ENCODE assay signal across 11 cellular contexts in the genomic region with DNA sequence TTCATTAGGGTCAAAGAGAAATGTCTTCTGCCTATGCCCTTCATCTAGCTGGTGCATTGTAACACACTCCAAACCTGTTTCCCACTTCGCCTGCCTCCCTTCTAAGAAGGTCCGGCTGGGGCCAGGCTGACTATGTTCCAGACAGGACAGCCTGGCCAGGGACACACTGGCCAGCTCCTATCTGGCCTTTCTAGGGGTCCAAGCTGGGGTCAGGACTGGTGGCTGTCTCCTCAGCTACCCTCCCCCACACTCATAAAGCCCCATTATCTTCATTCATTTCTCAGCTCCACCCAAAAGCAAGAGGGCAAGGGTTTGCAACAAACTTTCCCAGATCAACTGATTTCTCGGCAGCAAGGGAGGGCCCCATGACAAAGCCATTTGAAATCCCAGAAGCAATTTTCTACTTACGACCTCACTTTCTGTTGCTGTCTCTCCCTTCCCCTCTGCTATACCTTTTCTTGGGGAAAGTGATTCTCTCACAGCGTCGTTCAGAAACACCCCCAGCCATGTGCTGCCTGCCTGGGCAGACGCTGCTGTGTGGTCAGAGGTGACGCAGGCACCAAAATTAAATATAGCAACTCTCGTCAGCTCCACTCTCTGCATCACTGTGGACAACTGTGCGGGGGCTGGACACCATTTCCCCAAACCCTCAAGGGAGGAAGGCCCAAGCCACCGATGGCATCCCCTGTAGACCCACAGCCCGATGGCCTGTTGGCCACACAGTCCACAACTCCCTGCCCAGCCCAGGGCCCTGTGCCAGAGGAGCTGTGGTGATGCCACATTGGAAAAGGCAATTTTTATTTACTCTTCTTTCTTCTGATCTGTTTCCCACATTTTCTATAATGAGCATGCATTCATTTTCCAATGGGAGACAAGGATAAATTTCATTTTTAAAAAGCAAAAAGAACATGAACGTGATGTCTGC. TPM values are rescaled to one million over a fixed set of nuclear protein-coding genes. Genes with fewer than 3 reads are reported as not detected.
DNase-seq lines count a peak whose midpoint lies in the region; ATAC-seq and TF ChIP-seq lines count a peak whose summit lies in the region.
"Had no signal": no experiment of that assay in that cellular context is flagged by ENCODE, and none has a peak within 500 bp of the region (broad histone marks: within the 10 kb centered on the region; RNA-seq: fewer than 3 reads in every experiment).

No MANE protein-coding gene starts in this region.

- no peaks in the 10 kb centered on the region for H3K36me3 Mint-ChIP-seq in glutamatergic neuron (ENCODE audit: unreplicated experiment)

- H3K27me3 ChIP-seq in prostate gland (replicated peaks; ENCODE audit: insufficient read depth) = no peaks in the 10 kb centered on the region

- TF ChIP-seq POLR2A in prostate gland (IDR thresholded peaks at IDR 0.05) = no peak

- no peaks in the 10 kb centered on the region for H3K9me3 ChIP-seq in prostate gland

- in situ Hi-C loops in KBM-7 (cut with MboI; ENCODE audit: low pct_unique_long_range_greater_than_20kb, low sequenced_read_pairs) = no loop called here

- ATAC-seq in GM18511 (IDR thresholded peaks at IDR 0.05; ENCODE audit: unreplicated experiment) (peak; percentile 56), GM21447 (IDR thresholded peaks at IDR 0.05; ENCODE audit: unreplicated experiment) (peak; percentile 46), HG03439 (IDR thresholded peaks at IDR 0.05; ENCODE audit: unreplicated experiment) (peak; percentile 52)

- H3K4me1 ChIP-seq in prostate gland (replicated peaks) = no peaks in the 10 kb centered on the region

- peak overlapping the region; percentile 9 for H3K4me3 Mint-ChIP-seq in glutamatergic neuron (ENCODE audit: unreplicated experiment)
- H3K4me3 Mint-ChIP-seq: nephron had no signal

- no peak overlapping the region for H3K4me3 ChIP-seq in prostate gland

- peaks cover 7% of the 10 kb centered on the region for H3K9me3 Mint-ChIP-seq in glutamatergic neuron (ENCODE audit: unreplicated experiment)
- H3K9me3 Mint-ChIP-seq: nephron had no signal

- peaks cover 16% of the 10 kb centered on the region for H3K4me1 Mint-ChIP-seq in glutamatergic neuron (ENCODE audit: low read depth, unreplicated experiment)

- no peak overlapping the region for H3K27ac ChIP-seq in prostate gland
- H3K27ac ChIP-seq: epithelial cell of prostate had no signal

- no peak overlapping the region for H3K27ac Mint-ChIP-seq in glutamatergic neuron (ENCODE audit: unreplicated experiment)

- H3K27me3 Mint-ChIP-seq in glutamatergic neuron (ENCODE audit: unreplicated experiment) = peaks cover 9% of the 10 kb centered on the region

- no peak for DNase-seq in glutamatergic neuron
- no peak for DNase-seq in NCI-H526 (lab: John Stamatoyannopoulos, UW)
- DNase-seq in KBM-7 = no peak
- DNase-seq in prostate gland (ENCODE audit: low spot score) = no peak
- no peak for DNase-seq in effector CD8-positive, alpha-beta T cell (lab: John Stamatoyannopoulos, UW)
- DNase-seq: NCI-H2227 treated with DMSO at 0.1 percent for 48 hours had no signal

- 85% methylated on average over 13 of the region's 13 CpGs for WGBS in prostate gland

- intact Hi-C loops in prostate gland (cut with DNase I) = no loop called here

- no peak for TF ChIP-seq CTCF in glutamatergic neuron (IDR thresholded peaks at IDR 0.05; ENCODE audit: partially characterized antibody, unreplicated experiment)
- no peak for TF ChIP-seq CTCF in prostate gland (IDR thresholded peaks at IDR 0.05)

- no peaks in the 10 kb centered on the region for H3K36me3 ChIP-seq in prostate gland

RNA-seq across cellular contexts. Expression of gene IL13, which starts 6.1 kb away (rescaled TPM):
- not detected for total RNA-seq in glutamatergic neuron (ENCODE audit: unreplicated experiment)
- total RNA-seq in prostate gland = 1 to 10 TPM in 1 of 2 donors, not detected in 1; 2.3 TPM

RNA-seq across cellular contexts. Expression of gene IL4, which starts 9.8 kb away (rescaled TPM):
- total RNA-seq in glutamatergic neuron (ENCODE audit: unreplicated experiment) (not detected), prostate gland (not detected)
